ENCODE assay signal across 9 cellular contexts in the genomic region with DNA sequence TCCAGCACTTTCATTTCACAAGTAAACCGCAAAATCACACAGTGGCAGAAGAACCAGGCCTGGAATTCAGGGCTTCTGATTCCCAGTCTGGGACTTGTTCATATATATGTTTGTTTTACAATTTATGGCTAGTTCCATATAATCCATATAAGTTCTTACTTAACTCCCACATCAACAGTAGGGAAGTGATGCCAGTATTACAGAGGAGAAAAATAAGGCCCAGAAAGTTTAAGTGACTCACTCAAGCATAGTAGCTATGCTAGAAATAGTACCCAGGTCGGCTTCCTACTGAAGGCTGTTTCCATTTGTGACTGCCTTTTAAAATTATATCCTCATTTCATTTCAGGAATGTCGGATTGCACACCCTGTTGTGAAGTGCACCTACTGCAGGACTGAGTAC. TPM values are rescaled to one million over a fixed set of nuclear protein-coding genes. Genes with fewer than 3 reads are reported as not detected.
DNase-seq lines count a peak whose midpoint lies in the region; ATAC-seq and TF ChIP-seq lines count a peak whose summit lies in the region.
"Had no signal": no experiment of that assay in that cellular context is flagged by ENCODE, and none has a peak within 500 bp of the region (broad histone marks: within the 10 kb centered on the region; RNA-seq: fewer than 3 reads in every experiment).

No MANE protein-coding gene starts in this region.

- peak overlapping the region; percentile 97 for H3K4me2 ChIP-seq in SU-DHL-6 (ENCODE audit: low read depth, low read length, poor library complexity, severe bottlenecking)

- peak overlapping the region in 3 of 12 donors; percentile 86 to 97 (median 95) for H3K27ac ChIP-seq in heart left ventricle
- H3K27ac ChIP-seq in SU-DHL-6 (ENCODE audit: low read depth, low read length): no peak overlapping the region; the same call in 1 of the 2 replicates
- H3K27ac ChIP-seq in testis: peak overlapping the region; percentile 86 to 96

- H3F3A ChIP-seq in SU-DHL-6 (ENCODE audit: insufficient read depth): peaks cover 5% of the 10 kb centered on the region

- H3K9ac ChIP-seq in SU-DHL-6 (ENCODE audit: low read length): peak overlapping the region; percentile 83; the same call in 1 of the 2 replicates

- TF ChIP-seq CTCF in heart left ventricle (IDR thresholded peaks at IDR 0.05) (no peak), SU-DHL-6 (IDR thresholded peaks at IDR 0.05; ENCODE audit: insufficient read depth, low read length, poor library complexity, severe bottlenecking) (no peak), fibroblast of villous mesenchyme (IDR thresholded peaks at IDR 0.05; ENCODE audit: insufficient read depth, low read depth, low read length) (no peak), testis (IDR thresholded peaks at IDR 0.05) (no peak)

- H3K4me3 ChIP-seq in heart left ventricle: peak overlapping the region in 7 of 12 donors; percentile 88 to 99 (median 92)
- peak overlapping the region; percentile 86 for H3K4me3 ChIP-seq in SU-DHL-6 (ENCODE audit: insufficient read depth, low read length, poor library complexity, severe bottlenecking)
- H3K4me3 ChIP-seq in fibroblast of villous mesenchyme (ENCODE audit: low read depth, low read length): peak overlapping the region; percentile 88
- H3K4me3 ChIP-seq in testis: peak overlapping the region; percentile 83 to 91

- H3K27me3 ChIP-seq in heart left ventricle: no peaks in the 10 kb centered on the region
- no peaks in the 10 kb centered on the region for H3K27me3 ChIP-seq in SU-DHL-6 (ENCODE audit: low read length)
- no peaks in the 10 kb centered on the region for H3K27me3 ChIP-seq in testis

- no peaks in the 10 kb centered on the region for H3K9me3 ChIP-seq in heart left ventricle
- no peaks in the 10 kb centered on the region for H3K9me3 ChIP-seq in SU-DHL-6 (ENCODE audit: insufficient read depth, low read length)
- no peaks in the 10 kb centered on the region for H3K9me3 ChIP-seq in testis

- H3K4me1 ChIP-seq in heart left ventricle: peaks cover 0 to 23% (median 17%) of the 10 kb centered on the region in 12 donors
- peaks cover 22% of the 10 kb centered on the region for H3K4me1 ChIP-seq in testis

- H3K9me2 ChIP-seq in SU-DHL-6 (replicated peaks; ENCODE audit: insufficient read depth, low read length): no peaks in the 10 kb centered on the region

- peaks cover 6% of the 10 kb centered on the region; the same call in 1 of the 2 replicates for H3K79me2 ChIP-seq in SU-DHL-6 (ENCODE audit: insufficient read depth, low read length)

- TF ChIP-seq POLR2A in heart left ventricle (IDR thresholded peaks at IDR 0.05) (no peak), testis (IDR thresholded peaks at IDR 0.05) (no peak)

- no peak for ATAC-seq in heart left ventricle
- no peak for ATAC-seq in HG02970 (IDR thresholded peaks at IDR 0.05; ENCODE audit: low FRiP score, unreplicated experiment)
- ATAC-seq in GM18511 (IDR thresholded peaks at IDR 0.05; ENCODE audit: unreplicated experiment): no peak

- H3K36me3 ChIP-seq in heart left ventricle: peaks cover 0 to 49% (median 38%) of the 10 kb centered on the region in 9 donors
- H3K36me3 ChIP-seq in SU-DHL-6 (ENCODE audit: low read length): 0 out of 2 replicates have a peak, but pooled peaks cover 3% of the 10 kb centered on the region
- no peaks in the 10 kb centered on the region for H3K36me3 ChIP-seq in testis (ENCODE audit: low read depth, missing control alignments)

- WGBS in heart left ventricle, 4 donors: 55 to 70% (median 68%) methylated on average over 3 of the region's 3 CpGs
- 56 to 57% methylated on average over 3 of the region's 3 CpGs for WGBS in testis, 2 donors

- DNase-seq in heart left ventricle: no peak
- no peak for DNase-seq in cardiac septum (ENCODE audit: low spot score)
- DNase-seq in fibroblast of villous mesenchyme (ENCODE audit: low read depth): peak; percentile 16
- no peak for DNase-seq in testis
- no peak for DNase-seq in RPMI8226
- DNase-seq: activated gamma-delta T cell treated with Interleukin-2 at 50 U/mL for 16 hours had no signal

- intact Hi-C loops in heart left ventricle (cut with DNase I): loop anchor here in 3 of 10 donors (2.0 to 5.0 kb wide), 2 partner anchors 45 to 46 kb away; partner anchors contain the start of gene STX12 (in 3 of the 3)
- intact Hi-C loops in cardiac septum (cut with DNase I): no loop called here
- intact Hi-C loops in testis (cut with DNase I; ENCODE audit: low total_unique reads): no loop called here

- H2AFZ ChIP-seq in SU-DHL-6 (ENCODE audit: low read depth, low read length, severe bottlenecking): no peak overlapping the region

- H4K20me1 ChIP-seq in SU-DHL-6 (ENCODE audit: low read depth, low read length): no peaks in the 10 kb centered on the region

RNA-seq across cellular contexts. Expression of gene FAM76A, which starts 1.4 kb away (rescaled TPM):
- total RNA-seq in heart left ventricle (10 to 100 TPM in 8 of 9 donors, 1 to 10 TPM in 1; 9.7 to 24.0 (median 13.5) TPM), cardiac septum (11.5 TPM), fibroblast of villous mesenchyme (16.0 and 20.0 TPM in 2 replicates), testis (10 to 100 TPM; 22.6 to 23.0 TPM)
- polyA plus RNA-seq in heart left ventricle (1 to 10 TPM; 3.7 to 4.4 TPM), testis (ENCODE audit: insufficient read depth, low read depth, low replicate concordance) (26.6 TPM)

RNA-seq across cellular contexts. Expression of gene STX12, which starts 45.9 kb away (rescaled TPM):
- total RNA-seq in heart left ventricle (10 to 100 TPM; 15.3 to 46.8 (median 26.5) TPM), cardiac septum (27.4 TPM), fibroblast of villous mesenchyme (70.5 and 95.4 TPM in 2 replicates), testis (10 to 100 TPM; 39.1 to 46.7 TPM)
- polyA plus RNA-seq in heart left ventricle (10 to 100 TPM; 10.7 to 29.2 TPM), testis (ENCODE audit: insufficient read depth, low read depth, low replicate concordance) (32.0 TPM)

RNA-seq across cellular contexts. Expression of gene IFI6, which starts 55.1 kb away (rescaled TPM):
- total RNA-seq in heart left ventricle: 100 to 1,000 TPM in 1 of 9 donors, 10 to 100 TPM in 8; 18.3 to 140 (median 70.2) TPM
- 10 to 100 TPM; 44.5 to 61.9 TPM for polyA plus RNA-seq in heart left ventricle
- 32.4 TPM for total RNA-seq in cardiac septum
- 39.3 and 56.1 TPM in 2 replicates for total RNA-seq in fibroblast of villous mesenchyme
- 100 to 1,000 TPM; 120 to 288 TPM for total RNA-seq in testis
- 88.9 TPM for polyA plus RNA-seq in testis (ENCODE audit: insufficient read depth, low read depth, low replicate concordance)
